Comparison of ENCODE assay signal across 2 cellular contexts in the genomic region with DNA sequence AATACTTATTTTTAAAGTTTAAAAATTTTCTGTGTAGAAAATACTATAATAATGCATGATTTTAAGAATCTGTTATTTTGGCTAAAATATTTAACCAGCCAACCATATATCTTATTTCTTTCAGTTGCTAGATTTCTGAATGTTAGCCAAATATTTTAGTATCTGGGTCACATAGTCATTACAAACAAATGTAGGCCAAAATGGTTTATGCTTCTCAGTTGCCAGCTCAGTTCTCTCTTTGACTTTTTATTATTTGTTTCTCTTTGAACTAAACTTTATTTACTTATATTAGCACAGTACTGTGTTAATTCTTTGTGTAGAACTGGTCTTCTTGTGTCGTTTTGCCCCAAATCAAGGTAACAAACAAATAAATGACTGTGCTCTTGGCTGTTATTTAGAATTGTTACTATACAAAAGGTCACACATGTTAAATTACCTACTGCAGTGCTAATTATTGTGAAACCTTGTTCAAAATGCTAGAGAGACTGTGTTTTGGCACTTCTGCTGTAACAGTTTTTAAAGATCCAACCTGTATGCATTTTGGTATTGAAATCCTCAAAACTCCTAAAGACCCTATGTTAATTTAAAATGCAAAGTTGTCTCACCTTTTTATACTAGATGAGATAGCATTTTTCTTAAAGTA.
TF ChIP-seq lines count a peak whose summit lies in the region.

No MANE protein-coding gene starts in this region.

TF ChIP-seq in GM23338, 12 proteins besides CTCF, POLR2A, EP300 and RAD21:
- TF ChIP-seq, protein P1, sequence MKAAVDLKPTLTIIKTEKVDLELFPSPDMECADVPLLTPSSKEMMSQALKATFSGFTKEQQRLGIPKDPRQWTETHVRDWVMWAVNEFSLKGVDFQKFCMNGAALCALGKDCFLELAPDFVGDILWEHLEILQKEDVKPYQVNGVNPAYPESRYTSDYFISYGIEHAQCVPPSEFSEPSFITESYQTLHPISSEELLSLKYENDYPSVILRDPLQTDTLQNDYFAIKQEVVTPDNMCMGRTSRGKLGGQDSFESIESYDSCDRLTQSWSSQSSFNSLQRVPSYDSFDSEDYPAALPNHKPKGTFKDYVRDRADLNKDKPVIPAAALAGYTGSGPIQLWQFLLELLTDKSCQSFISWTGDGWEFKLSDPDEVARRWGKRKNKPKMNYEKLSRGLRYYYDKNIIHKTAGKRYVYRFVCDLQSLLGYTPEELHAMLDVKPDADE (IDR thresholded peaks at IDR 0.05): no peak
- TF ChIP-seq ZNF331 (CRISPR knock-in tag; IDR thresholded peaks at IDR 0.05; ENCODE audit: low read depth) (no peak), EZH2 (IDR thresholded peaks at IDR 0.05; ENCODE audit: low read depth, unreplicated experiment) (no peak), STAT1 (IDR thresholded peaks at IDR 0.05; ENCODE audit: unreplicated experiment) (no peak), EZH2phosphoT487 (IDR thresholded peaks at IDR 0.05; ENCODE audit: unreplicated experiment) (no peak), POLR2AphosphoS5 (IDR thresholded peaks at IDR 0.05; ENCODE audit: low read depth) (no peak)

TF ChIP-seq in GM12878, 131 proteins besides CTCF, POLR2A, EP300 and RAD21:
- TF ChIP-seq, protein P2, sequence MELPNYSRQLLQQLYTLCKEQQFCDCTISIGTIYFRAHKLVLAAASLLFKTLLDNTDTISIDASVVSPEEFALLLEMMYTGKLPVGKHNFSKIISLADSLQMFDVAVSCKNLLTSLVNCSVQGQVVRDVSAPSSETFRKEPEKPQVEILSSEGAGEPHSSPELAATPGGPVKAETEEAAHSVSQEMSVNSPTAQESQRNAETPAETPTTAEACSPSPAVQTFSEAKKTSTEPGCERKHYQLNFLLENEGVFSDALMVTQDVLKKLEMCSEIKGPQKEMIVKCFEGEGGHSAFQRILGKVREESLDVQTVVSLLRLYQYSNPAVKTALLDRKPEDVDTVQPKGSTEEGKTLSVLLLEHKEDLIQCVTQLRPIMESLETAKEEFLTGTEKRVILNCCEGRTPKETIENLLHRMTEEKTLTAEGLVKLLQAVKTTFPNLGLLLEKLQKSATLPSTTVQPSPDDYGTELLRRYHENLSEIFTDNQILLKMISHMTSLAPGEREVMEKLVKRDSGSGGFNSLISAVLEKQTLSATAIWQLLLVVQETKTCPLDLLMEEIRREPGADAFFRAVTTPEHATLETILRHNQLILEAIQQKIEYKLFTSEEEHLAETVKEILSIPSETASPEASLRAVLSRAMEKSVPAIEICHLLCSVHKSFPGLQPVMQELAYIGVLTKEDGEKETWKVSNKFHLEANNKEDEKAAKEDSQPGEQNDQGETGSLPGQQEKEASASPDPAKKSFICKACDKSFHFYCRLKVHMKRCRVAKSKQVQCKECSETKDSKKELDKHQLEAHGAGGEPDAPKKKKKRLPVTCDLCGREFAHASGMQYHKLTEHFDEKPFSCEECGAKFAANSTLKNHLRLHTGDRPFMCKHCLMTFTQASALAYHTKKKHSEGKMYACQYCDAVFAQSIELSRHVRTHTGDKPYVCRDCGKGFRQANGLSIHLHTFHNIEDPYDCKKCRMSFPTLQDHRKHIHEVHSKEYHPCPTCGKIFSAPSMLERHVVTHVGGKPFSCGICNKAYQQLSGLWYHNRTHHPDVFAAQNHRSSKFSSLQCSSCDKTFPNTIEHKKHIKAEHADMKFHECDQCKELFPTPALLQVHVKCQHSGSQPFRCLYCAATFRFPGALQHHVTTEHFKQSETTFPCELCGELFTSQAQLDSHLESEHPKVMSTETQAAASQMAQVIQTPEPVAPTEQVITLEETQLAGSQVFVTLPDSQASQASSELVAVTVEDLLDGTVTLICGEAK (IDR thresholded peaks at IDR 0.05; ENCODE audit: borderline replicate concordance): 0 out of 2 replicates have a peak, but pooled peaks have one; percentile 28
- TF ChIP-seq IKZF2 (IDR thresholded peaks at IDR 0.05): no peak
